Comparison of ENCODE assay signal across 12 cellular contexts in the genomic region with DNA sequence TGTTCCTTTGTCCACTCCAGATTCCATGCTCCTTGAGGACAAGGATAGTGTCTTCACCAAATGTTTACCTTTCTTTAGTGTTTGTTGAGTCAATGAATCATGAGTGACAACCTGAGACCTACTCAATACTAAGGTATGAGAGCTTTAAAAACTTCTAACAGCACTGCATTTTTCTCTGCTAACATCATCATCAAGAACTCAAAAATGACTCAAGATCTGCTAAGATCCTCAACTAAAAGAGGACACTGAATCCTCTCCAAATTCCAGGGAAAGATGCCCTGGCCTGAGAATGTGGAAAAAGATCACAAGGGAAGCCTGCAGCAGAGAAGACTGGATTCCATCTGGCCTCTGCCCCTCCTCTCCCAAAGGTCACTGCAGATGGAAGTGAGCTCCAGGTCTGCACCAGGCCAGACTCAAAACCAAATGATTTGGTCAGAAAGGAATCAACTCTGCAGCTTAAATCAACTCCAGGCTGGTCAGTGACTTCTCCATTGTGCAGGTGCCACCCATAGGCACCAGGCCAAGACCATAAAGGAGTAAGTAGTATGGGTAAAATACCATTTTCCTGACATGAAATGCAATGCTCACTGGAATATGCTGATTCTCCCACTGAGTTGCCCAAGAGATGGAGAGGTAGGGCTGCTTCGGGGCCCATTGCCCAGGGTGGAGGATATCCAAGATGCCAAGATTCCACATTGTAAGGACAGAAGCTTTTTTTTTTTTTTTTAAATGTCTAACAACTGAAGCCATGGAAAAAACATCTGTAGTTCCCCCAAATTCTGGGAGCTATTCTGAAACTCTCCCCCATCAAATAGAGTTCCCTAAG.
DNase-seq lines count a peak whose midpoint lies in the region; ATAC-seq and TF ChIP-seq lines count a peak whose summit lies in the region.
"Had no signal": no experiment of that assay in that cellular context is flagged by ENCODE, and none has a peak within 500 bp of the region (broad histone marks: within the 10 kb centered on the region; RNA-seq: fewer than 3 reads in every experiment).

No MANE protein-coding gene starts in this region.

- POLR2A ChIA-PET in CD4-positive, alpha-beta memory T cell (lab: Charles Lee; ENCODE audit: partially characterized antibody): interaction anchor here (0.8 to 4.7 kb wide), 6 partner anchors 12 to 56 kb away, joined by 3 to 34 read pairs (median 8); no protein-coding TSS in a partner anchor

- H3K4me3 ChIP-seq in CD4-positive, alpha-beta memory T cell (ENCODE audit: low read length in 2 of 2): no peak overlapping the region
- H3K4me3 ChIP-seq in MG63 (no peak overlapping the region), mucosa of descending colon (no peak overlapping the region)
- H3K4me3 ChIP-seq: SK-N-MC, vagina had no signal

- no peaks in the 10 kb centered on the region for H3K27me3 Mint-ChIP-seq in CD4-positive, alpha-beta memory T cell
- no peaks in the 10 kb centered on the region for H3K27me3 Mint-ChIP-seq in chondrocyte (ENCODE audit: low read depth)

- TF ChIP-seq CTCF in chondrocyte (IDR thresholded peaks at IDR 0.05) (no peak), mucosa of descending colon (IDR thresholded peaks at IDR 0.05) (no peak)

- H3K4me3 Mint-ChIP-seq in CD4-positive, alpha-beta memory T cell: peak overlapping the region in 7 of 8 donors; percentile 42 to 75 (median 67)
- no peak overlapping the region for H3K4me3 Mint-ChIP-seq in chondrocyte (ENCODE audit: unreplicated experiment)

- intact Hi-C loops in CD4-positive, alpha-beta memory T cell (cut with micrococcal nuclease): no loop called here
- intact Hi-C loops in mucosa of descending colon (cut with DNase I, micrococcal nuclease): no loop called here

- no peak overlapping the region for H3K27ac ChIP-seq in CD4-positive, alpha-beta memory T cell (ENCODE audit: low read depth, low read length)
- H3K27ac ChIP-seq: SK-N-MC, vagina had no signal

- no peaks in the 10 kb centered on the region for H3K36me3 ChIP-seq in CD4-positive, alpha-beta memory T cell (ENCODE audit: insufficient read depth, low read length)
- H3K36me3 ChIP-seq in MG63: no peaks in the 10 kb centered on the region
- no peaks in the 10 kb centered on the region for H3K36me3 ChIP-seq in mucosa of descending colon (ENCODE audit: low read depth)
- H3K36me3 ChIP-seq: vagina had no signal

- DNase-seq in CD4-positive, alpha-beta memory T cell: no peak
- DNase-seq in MG63 (peak; percentile 47), chondrocyte (ENCODE audit: low spot score) (no peak), mucosa of descending colon (peak in 1 of 3 donors; percentile 47), iPS-NIHi11 (ENCODE audit: low spot score) (no peak), NCI-H748 treated with DMSO at 0.1 percent for 48 hours (lab: John Stamatoyannopoulos, UW) (no peak), SW480 (ENCODE audit: low spot score) (no peak)
- no peak for DNase-seq in central memory CD4-positive, alpha-beta T cell
- DNase-seq: activated T-cell treated with anti-CD3 and anti-CD28 coated beads for 4 hours, NCI-H1436 had no signal

- no peaks in the 10 kb centered on the region for H3K9me3 Mint-ChIP-seq in CD4-positive, alpha-beta memory T cell
- H3K9me3 Mint-ChIP-seq in chondrocyte (ENCODE audit: low read depth): peaks cover 12% of the 10 kb centered on the region

- ATAC-seq in mucosa of descending colon: peak; percentile 42

- peaks cover 22 to 39% of the 10 kb centered on the region in 2 donors for H3K36me3 Mint-ChIP-seq in CD4-positive, alpha-beta memory T cell
- H3K36me3 Mint-ChIP-seq in chondrocyte (ENCODE audit: low read depth): peaks cover 5% of the 10 kb centered on the region

- CTCF ChIA-PET in CD4-positive, alpha-beta memory T cell (lab: Charles Lee; ENCODE audit: partially characterized antibody): interaction anchor here (0.6 to 2.1 kb wide), 7 partner anchors 11 to 870 kb away, joined by 3 to 7 read pairs (median 3); no protein-coding TSS in a partner anchor

- peak overlapping the region; percentile 56 to 86 (median 82) for H3K27ac Mint-ChIP-seq in CD4-positive, alpha-beta memory T cell
- H3K27ac Mint-ChIP-seq in chondrocyte (ENCODE audit: unreplicated experiment): peak overlapping the region; percentile 57

- no peaks in the 10 kb centered on the region for H3K9me3 ChIP-seq in CD4-positive, alpha-beta memory T cell (ENCODE audit: control insufficient read depth in 1 of 2, low read length in 2 of 2)
- H3K9me3 ChIP-seq in MG63: peaks cover 3% of the 10 kb centered on the region; the same call in 1 of the 2 replicates
- H3K9me3 ChIP-seq in mucosa of descending colon: no peaks in the 10 kb centered on the region
- H3K9me3 ChIP-seq: vagina had no signal

- H3K4me1 Mint-ChIP-seq in CD4-positive, alpha-beta memory T cell: peaks cover 56 to 93% (median 74%) of the 10 kb centered on the region in 4 donors
- peaks cover 41% of the 10 kb centered on the region for H3K4me1 Mint-ChIP-seq in chondrocyte (ENCODE audit: low read depth)

- no peaks in the 10 kb centered on the region for H3K27me3 ChIP-seq in CD4-positive, alpha-beta memory T cell (ENCODE audit: insufficient read depth, low read length)
- H3K27me3 ChIP-seq in MG63: no peaks in the 10 kb centered on the region
- H3K27me3 ChIP-seq: vagina had no signal

- peaks cover 55% of the 10 kb centered on the region for H3K4me1 ChIP-seq in CD4-positive, alpha-beta memory T cell (ENCODE audit: insufficient read depth, low read length)
- no peaks in the 10 kb centered on the region for H3K4me1 ChIP-seq in mucosa of descending colon (ENCODE audit: low read depth)
